ENCODE assay signal across 14 cellular contexts in genomic region chr10:59626523-59626869, GRCh38.
DNase-seq lines count a peak whose midpoint lies in the region; ATAC-seq, FAIRE-seq and TF ChIP-seq lines count a peak whose summit lies in the region.
"Had no signal": no experiment of that assay in that cellular context is flagged by ENCODE, and none has a peak within 500 bp of the region (broad histone marks: within the 10 kb centered on the region; RNA-seq: fewer than 3 reads in every experiment).

No MANE protein-coding gene starts in this region.

- WGBS in right lobe of liver (ENCODE audit: insufficient coverage, low coverage, low lambda C conversion rate, missing lambda C conversion rate), result 17% methylated on average over 3 of the region's 3 CpGs

- H3K27me3 Mint-ChIP-seq in brain, result no peaks in the 10 kb centered on the region

- peaks cover 11% of the 10 kb centered on the region for H3K4me1 ChIP-seq in HUES48 (ENCODE audit: control insufficient read depth, insufficient read depth, low read length)
- H3K4me1 ChIP-seq in right lobe of liver, result peaks cover 0 to 4% (median 0%) of the 10 kb centered on the region in 4 donors
- H3K4me1 ChIP-seq: Peyer's patch had no signal

- ATAC-seq in right lobe of liver, result peak; percentile 22 to 66 (median 62)

- H3K4me1 Mint-ChIP-seq in brain, result peaks cover 29% of the 10 kb centered on the region

- no peak overlapping the region for H3K9ac ChIP-seq in HUES48 (ENCODE audit: low read depth, low read length)
- H3K9ac ChIP-seq: SK-N-SH had no signal

- H3K9me3 ChIP-seq in HUES48 (ENCODE audit: control insufficient read depth, insufficient read depth, low read length) (no peaks in the 10 kb centered on the region), right lobe of liver (no peaks in the 10 kb centered on the region)
- H3K9me3 ChIP-seq: MG63, Peyer's patch, SK-N-SH, thyroid gland had no signal

- peak overlapping the region; percentile 69 for H3K27ac ChIP-seq in HUES48 (ENCODE audit: low read depth, low read length)
- H3K27ac ChIP-seq in right lobe of liver, result no peak overlapping the region
- H3K27ac ChIP-seq: coronary artery, Peyer's patch, thyroid gland had no signal

- H3K36me3 ChIP-seq in HUES48 (ENCODE audit: control insufficient read depth, insufficient read depth, low read length) (no peaks in the 10 kb centered on the region), right lobe of liver (no peaks in the 10 kb centered on the region)
- H3K36me3 ChIP-seq: heart left ventricle, MG63, Peyer's patch, thyroid gland had no signal

- TF ChIP-seq CTCF in NB4 (IDR thresholded peaks at IDR 0.05; ENCODE audit: low read depth, low read length) (no peak), brain (conservative IDR thresholded peaks at IDR 0.05) (no peak), right lobe of liver (IDR thresholded peaks at IDR 0.05) (no peak)

- H3K27me3 ChIP-seq in HUES48 (ENCODE audit: control insufficient read depth, insufficient read depth, low read length) (no peaks in the 10 kb centered on the region), right lobe of liver (no peaks in the 10 kb centered on the region)
- H3K27me3 ChIP-seq: MG63, Peyer's patch, thyroid gland had no signal

- intact Hi-C loops in right lobe of liver (cut with DNase I), result loop anchor here (5.0 to 10.0 kb wide), 3 partner anchors 198 to 408 kb away; no protein-coding TSS in a partner anchor

- no peak for TF ChIP-seq POLR2A in NB4 (IDR thresholded peaks at IDR 0.05; ENCODE audit: extremely low read depth, insufficient read length)
- TF ChIP-seq POLR2A in right lobe of liver (IDR thresholded peaks at IDR 0.05), result no peak
- TF ChIP-seq POLR2A in H54 (IDR thresholded peaks at IDR 0.05; ENCODE audit: low read depth, low read length), result no peak

- peak overlapping the region; percentile 70 to 95 (median 91) for H3K27ac Mint-ChIP-seq in brain
- H3K27ac Mint-ChIP-seq: activated naive CD8-positive, alpha-beta T cell had no signal

- no peak overlapping the region for H3K4me3 ChIP-seq in HUES48 (ENCODE audit: low read depth, low read length)
- no peak overlapping the region for H3K4me3 ChIP-seq in NB4 (ENCODE audit: low read depth, low read length)
- H3K4me3 ChIP-seq in right lobe of liver, result no peak overlapping the region
- H3K4me3 ChIP-seq: coronary artery, heart left ventricle, MG63, Peyer's patch, thyroid gland had no signal

- peaks cover 0 to 8% (median 1%) of the 10 kb centered on the region in 5 experiments for H3K9me3 Mint-ChIP-seq in brain

- FAIRE-seq in H54 (lab: Jason Lieb, UNC), result no peak

- no peaks in the 10 kb centered on the region for H3K36me3 Mint-ChIP-seq in brain
- H3K36me3 Mint-ChIP-seq: activated naive CD8-positive, alpha-beta T cell had no signal

- peak; percentile 28 for DNase-seq in NB4 (ENCODE audit: low read depth)
- DNase-seq in right lobe of liver, result no peak
- DNase-seq in H54 (ENCODE audit: insufficient read length, low spot score), result no peak
- no peak for DNase-seq in CD1c-positive myeloid dendritic cell (ENCODE audit: extremely low spot score)
- DNase-seq in cerebellar nuclear complex (lab: John Stamatoyannopoulos, UW), result no peak
- DNase-seq: MG63 had no signal

- H3K4me3 Mint-ChIP-seq in brain, result peak overlapping the region in 1 of 5 experiments; percentile 15
- H3K4me3 Mint-ChIP-seq: activated naive CD8-positive, alpha-beta T cell had no signal
